In the genomic region with DNA sequence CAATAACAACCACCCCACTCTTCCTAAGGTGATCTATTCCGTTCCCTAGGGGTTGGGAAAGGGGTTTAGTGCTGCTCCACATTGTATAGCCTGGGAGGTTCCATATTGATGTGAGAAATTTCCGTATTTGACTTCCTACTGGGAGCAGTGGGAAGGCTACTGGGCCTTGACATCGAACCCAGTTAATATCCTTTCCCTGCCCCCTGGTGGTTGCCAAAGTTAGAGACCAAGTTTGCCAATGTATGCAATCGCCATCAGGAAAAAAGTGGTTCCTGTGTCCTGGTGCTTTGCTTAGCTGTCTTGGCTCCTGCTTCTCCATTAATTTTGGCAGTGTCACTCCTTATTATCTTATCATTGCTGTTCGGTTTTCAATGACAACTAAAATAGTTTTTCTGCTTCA, we compare ENCODE assay signal across 8 cellular contexts.
DNase-seq lines count a peak whose midpoint lies in the region; ATAC-seq and TF ChIP-seq lines count a peak whose summit lies in the region.

No MANE protein-coding gene starts in this region.

- POLR2A ChIA-PET in activated CD4-positive, alpha-beta memory T cell treated with anti-CD3 and anti-CD28 coated beads for 36 hours (lab: Charles Lee) = no interaction called here

- no peaks in the 10 kb centered on the region for H3K27me3 Mint-ChIP-seq in chondrocyte (ENCODE audit: low read depth)
- H3K27me3 Mint-ChIP-seq in activated CD4-positive, alpha-beta memory T cell treated with anti-CD3 and anti-CD28 coated beads for 36 hours = no peaks in the 10 kb centered on the region

- H3K4me3 Mint-ChIP-seq in chondrocyte (ENCODE audit: unreplicated experiment) = no peak overlapping the region
- no peak overlapping the region for H3K4me3 Mint-ChIP-seq in activated CD4-positive, alpha-beta memory T cell treated with anti-CD3 and anti-CD28 coated beads for 36 hours

- H3K36me3 Mint-ChIP-seq in chondrocyte (ENCODE audit: low read depth) = no peaks in the 10 kb centered on the region
- H3K36me3 Mint-ChIP-seq in activated CD4-positive, alpha-beta memory T cell treated with anti-CD3 and anti-CD28 coated beads for 36 hours = no peaks in the 10 kb centered on the region

- ATAC-seq in HG02938 (IDR thresholded peaks at IDR 0.05; ENCODE audit: unreplicated experiment) = no peak

- intact Hi-C loops in activated CD4-positive, alpha-beta memory T cell treated with anti-CD3 and anti-CD28 coated beads for 36 hours (cut with micrococcal nuclease) = no loop called here

- peak; percentile 70 for TF ChIP-seq CTCF in chondrocyte (IDR thresholded peaks at IDR 0.05)

- DNase-seq in SIG-M5 treated with dmso at 0.1 percent for 504 hours (lab: John Stamatoyannopoulos, UW; ENCODE audit: unreplicated experiment) (peak; percentile 3), SIG-M5 (lab: John Stamatoyannopoulos, UW) (no peak), NCI-H146 treated with DMSO at 0.1 percent for 48 hours (lab: John Stamatoyannopoulos, UW; ENCODE audit: unreplicated experiment) (peak; percentile 4), chondrocyte (ENCODE audit: low spot score) (no peak), pons (ENCODE audit: low spot score) (peak; percentile 3)
- DNase-seq in activated CD4-positive, CD25-positive, alpha-beta regulatory T cell (lab: John Stamatoyannopoulos, UW) = no peak
- DNase-seq in activated CD4-positive, alpha-beta memory T cell treated with anti-CD3 and anti-CD28 coated beads for 36 hours = no peak

- no peaks in the 10 kb centered on the region for H3K9me3 Mint-ChIP-seq in chondrocyte (ENCODE audit: low read depth)
- H3K9me3 Mint-ChIP-seq in activated CD4-positive, alpha-beta memory T cell treated with anti-CD3 and anti-CD28 coated beads for 36 hours = peaks cover 5% of the 10 kb centered on the region

- no peak overlapping the region for H3K27ac Mint-ChIP-seq in chondrocyte (ENCODE audit: unreplicated experiment)
- H3K27ac Mint-ChIP-seq in activated CD4-positive, alpha-beta memory T cell treated with anti-CD3 and anti-CD28 coated beads for 36 hours = no peak overlapping the region

- peaks cover 8% of the 10 kb centered on the region for H3K4me1 Mint-ChIP-seq in chondrocyte (ENCODE audit: low read depth)
- no peaks in the 10 kb centered on the region for H3K4me1 Mint-ChIP-seq in activated CD4-positive, alpha-beta memory T cell treated with anti-CD3 and anti-CD28 coated beads for 36 hours (ENCODE audit: low read depth)

- CTCF ChIA-PET in activated CD4-positive, alpha-beta memory T cell treated with anti-CD3 and anti-CD28 coated beads for 36 hours (lab: Charles Lee) = no interaction called here

Comparison
In these comparisons a context has a peak if more than half of its experiments do, and no peak if none do; other contexts are left out.
1. DNase-seq: peak in SIG-M5 treated with dmso at 0.1 percent for 504 hours (single experiment), NCI-H146 treated with DMSO at 0.1 percent for 48 hours (single experiment) and pons (single experiment); none in SIG-M5 (single experiment), chondrocyte (single experiment), activated CD4-positive, CD25-positive, alpha-beta regulatory T cell (0 of 4) and activated CD4-positive, alpha-beta memory T cell treated with anti-CD3 and anti-CD28 coated beads for 36 hours (single experiment).